8 cellular contexts compared by ENCODE assay signal in genomic region chr17:7627250-7628121, GRCh38. TPM values are rescaled to one million over a fixed set of nuclear protein-coding genes. Genes with fewer than 3 reads are reported as not detected.
DNase-seq lines count a peak whose midpoint lies in the region; ATAC-seq and TF ChIP-seq lines count a peak whose summit lies in the region.

TSS of gene SAT2 (minus strand) at chr17:7627821. CDS start at chr17:7627635, 186 bp downstream.

- peak within 1 kb of the TSS; percentile 93 to 97 (median 96) for H3K4me3 Mint-ChIP-seq in brain

- H3K9me3 Mint-ChIP-seq in brain = no peaks in the 10 kb centered on the region

- H3K4me3 ChIP-seq in GM12864 (ENCODE audit: low read depth, low read length) = peak within 1 kb of the TSS; percentile 80
- peak within 1 kb of the TSS; percentile 84 for H3K4me3 ChIP-seq in iPS DF 6.9 (ENCODE audit: low read length)
- H3K4me3 ChIP-seq in sigmoid colon = peak within 1 kb of the TSS; percentile 62 to 86 (median 77)

- peak; percentile 69 to 75 for TF ChIP-seq POLR2A in sigmoid colon (IDR thresholded peaks at IDR 0.05)

- H3K27ac ChIP-seq in iPS DF 6.9 (ENCODE audit: low read length) = no peak within 1 kb of the TSS
- peak within 1 kb of the TSS; percentile 89 to 97 (median 96) for H3K27ac ChIP-seq in sigmoid colon

- H3K36me3 Mint-ChIP-seq in brain = peaks cover 20% of the 10 kb centered on the region

- no peak for TF ChIP-seq CTCF in GM12864 (IDR thresholded peaks at IDR 0.05; ENCODE audit: low read depth, low read length, missing control alignments)
- TF ChIP-seq CTCF in brain (conservative IDR thresholded peaks at IDR 0.05) = no peak
- no peak for TF ChIP-seq CTCF in sigmoid colon (IDR thresholded peaks at IDR 0.05)

- H3K27me3 Mint-ChIP-seq in brain = no peaks in the 10 kb centered on the region

- intact Hi-C loops in sigmoid colon (cut with DNase I) = loop anchor here (2.0 kb wide), 1 partner anchor 59 kb away; the partner anchor contains the start of gene TP53

- H3K4me1 Mint-ChIP-seq in brain = peaks cover 21% of the 10 kb centered on the region

- no peaks in the 10 kb centered on the region for H3K4me1 ChIP-seq in iPS DF 6.9 (ENCODE audit: control insufficient read depth, insufficient read depth, low read length)
- peaks cover 0 to 17% (median 14%) of the 10 kb centered on the region in 4 donors for H3K4me1 ChIP-seq in sigmoid colon

- TF ChIP-seq EP300 in sigmoid colon (IDR thresholded peaks at IDR 0.05) = peak in 1 of 4 donors; percentile 14

- peak within 1 kb of the TSS; percentile 98 to 99 (median 98) for H3K27ac Mint-ChIP-seq in brain

- DNase-seq in GM12864 (ENCODE audit: low read depth) (peak; percentile 75), NCI-H187 treated with DMSO at 0.1 percent for 48 hours (lab: John Stamatoyannopoulos, UW) (peak; percentile 12), UCSD-AML1 (lab: John Stamatoyannopoulos, UW; ENCODE audit: unreplicated experiment) (peak; percentile 89), iPS DF 6.9 (ENCODE audit: low read depth, low spot score) (peak; percentile 91), sigmoid colon (peak; percentile 99), NCI-H2081 (lab: John Stamatoyannopoulos, UW) (no peak)

- peak; percentile 90 for ATAC-seq in HG02798 (IDR thresholded peaks at IDR 0.05; ENCODE audit: poor library complexity, unreplicated experiment)

- H3K36me3 ChIP-seq in iPS DF 6.9 (ENCODE audit: control insufficient read depth, insufficient read depth, low read length) = no peaks in the 10 kb centered on the region
- peaks cover 0 to 13% (median 5%) of the 10 kb centered on the region in 4 donors for H3K36me3 ChIP-seq in sigmoid colon

- no peaks in the 10 kb centered on the region for H3K9me3 ChIP-seq in iPS DF 6.9 (ENCODE audit: control insufficient read depth, insufficient read depth, low read length)
- no peaks in the 10 kb centered on the region for H3K9me3 ChIP-seq in sigmoid colon

- no peaks in the 10 kb centered on the region for H3K27me3 ChIP-seq in iPS DF 6.9 (ENCODE audit: control insufficient read depth, insufficient read depth, low read length)
- no peaks in the 10 kb centered on the region for H3K27me3 ChIP-seq in sigmoid colon

- no CpG with 5 or more reads among the region's 54 CpGs for WGBS in iPS DF 6.9 (ENCODE audit: insufficient coverage, insufficient read length)
- WGBS in sigmoid colon, 2 donors = 1% methylated on average over 54 of the region's 54 CpGs

RNA-seq across cellular contexts. Expression of gene SAT2, which starts in this region (rescaled TPM):
- polyA plus RNA-seq in brain (ENCODE audit: insufficient read depth, low read depth, low replicate concordance) (79.2 TPM), sigmoid colon (100 to 1,000 TPM in 2 of 3 donors, 10 to 100 TPM in 1; 96.9 to 115 (median 107) TPM)
- total RNA-seq in sigmoid colon = 100 to 1,000 TPM in 2 of 4 donors, 10 to 100 TPM in 2; 72.9 to 116 (median 99.2) TPM

Comparison
In these comparisons a context has a peak if more than half of its experiments do, and no peak if none do; other contexts are left out.
1. DNase-seq: peak in GM12864 (single experiment), NCI-H187 treated with DMSO at 0.1 percent for 48 hours (single experiment), UCSD-AML1 (single experiment), iPS DF 6.9 (single experiment) and sigmoid colon (single experiment); none in NCI-H2081 (0 of 2).
2. Peak in every context shown above with its lines, with median percentiles within 50 percentile points of each other: H3K4me3 ChIP-seq.